2 cellular contexts compared by ENCODE assay signal in genomic region chr21:32782698-32783097, GRCh38.
TF ChIP-seq lines count a peak whose summit lies in the region.

No MANE protein-coding gene starts in this region.

TF ChIP-seq in IMR-90, 13 proteins besides CTCF, POLR2A, EP300 and RAD21:
- TF ChIP-seq RFX5 (IDR thresholded peaks at IDR 0.05; ENCODE audit: low read depth, low read length), result no peak
- no peak for TF ChIP-seq BHLHE40 (IDR thresholded peaks at IDR 0.05; ENCODE audit: low read depth, low read length)
- TF ChIP-seq MAZ (IDR thresholded peaks at IDR 0.05; ENCODE audit: borderline replicate concordance, low read depth, low read length), result no peak
- no peak for TF ChIP-seq USF2 (IDR thresholded peaks at IDR 0.05; ENCODE audit: low read depth, low read length)
- TF ChIP-seq, protein P1, sequence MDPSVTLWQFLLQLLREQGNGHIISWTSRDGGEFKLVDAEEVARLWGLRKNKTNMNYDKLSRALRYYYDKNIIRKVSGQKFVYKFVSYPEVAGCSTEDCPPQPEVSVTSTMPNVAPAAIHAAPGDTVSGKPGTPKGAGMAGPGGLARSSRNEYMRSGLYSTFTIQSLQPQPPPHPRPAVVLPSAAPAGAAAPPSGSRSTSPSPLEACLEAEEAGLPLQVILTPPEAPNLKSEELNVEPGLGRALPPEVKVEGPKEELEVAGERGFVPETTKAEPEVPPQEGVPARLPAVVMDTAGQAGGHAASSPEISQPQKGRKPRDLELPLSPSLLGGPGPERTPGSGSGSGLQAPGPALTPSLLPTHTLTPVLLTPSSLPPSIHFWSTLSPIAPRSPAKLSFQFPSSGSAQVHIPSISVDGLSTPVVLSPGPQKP (IDR thresholded peaks at IDR 0.05; ENCODE audit: borderline replicate concordance, low read depth, low read length), result no peak
- no peak for TF ChIP-seq RCOR1 (IDR thresholded peaks at IDR 0.05; ENCODE audit: insufficient replicate concordance, low read length)

TF ChIP-seq in HepG2, 621 proteins besides CTCF, POLR2A, EP300 and RAD21:
- no peak for TF ChIP-seq NFKBIZ (CRISPR knock-in tag; IDR thresholded peaks at IDR 0.05)
- TF ChIP-seq SOX13 (IDR thresholded peaks at IDR 0.05), result no peak
- TF ChIP-seq SOX13 (CRISPR knock-in tag; conservative IDR thresholded peaks at IDR 0.05 in 1 of 2, IDR thresholded peaks at IDR 0.05 in 1 of 2), result no peak
- no peak for TF ChIP-seq ZNF605 (CRISPR knock-in tag; IDR thresholded peaks at IDR 0.05)
- TF ChIP-seq ZFAT (CRISPR knock-in tag; conservative IDR thresholded peaks at IDR 0.05), result no peak
- TF ChIP-seq ZNF230 (CRISPR knock-in tag; IDR thresholded peaks at IDR 0.05), result no peak
